Comparison of ENCODE assay signal across 8 cellular contexts in the genomic region with DNA sequence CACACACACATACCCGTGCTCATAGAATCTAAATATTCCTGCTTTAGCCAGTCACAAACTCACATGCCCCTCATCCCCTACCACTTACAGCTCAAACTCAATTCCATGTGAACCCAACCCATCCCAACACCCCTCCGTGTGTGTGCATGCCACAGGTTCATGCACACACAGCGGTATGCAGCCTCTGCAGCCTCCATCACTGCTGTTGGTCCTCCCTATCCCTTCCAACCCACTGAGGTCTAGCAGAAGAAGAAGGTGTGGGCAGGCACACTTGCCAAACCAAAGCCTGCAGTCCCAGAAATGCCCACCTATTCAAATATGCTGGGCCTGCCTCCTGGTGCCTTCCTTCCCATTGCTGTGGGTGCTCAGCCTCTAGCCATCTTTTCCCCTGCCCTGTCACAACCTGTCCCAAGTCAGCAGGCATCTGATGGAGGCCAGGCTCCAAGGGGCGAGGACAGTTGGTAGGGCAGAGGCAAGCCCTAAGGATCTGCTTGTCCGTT. TPM values are rescaled to one million over a fixed set of nuclear protein-coding genes. Genes with fewer than 3 reads are reported as not detected.
DNase-seq lines count a peak whose midpoint lies in the region; ATAC-seq, FAIRE-seq and TF ChIP-seq lines count a peak whose summit lies in the region.

No MANE protein-coding gene starts in this region.

- H3K9me3 ChIP-seq in Peyer's patch (no peaks in the 10 kb centered on the region), iPS-15b (ENCODE audit: control insufficient read depth, insufficient read depth, low read length) (no peaks in the 10 kb centered on the region), suprapubic skin (no peaks in the 10 kb centered on the region), uterus (no peaks in the 10 kb centered on the region)

- peaks cover 91% of the 10 kb centered on the region for H3K4me1 Mint-ChIP-seq in activated CD8-positive, alpha-beta memory T cell treated with anti-CD3 and anti-CD28 coated beads, Interleukin-2, amount 10 ng/mL, durations not matched to agents 7 days and 5 days

- intact Hi-C loops in uterus (cut with DNase I; ENCODE audit: low total_unique reads), result no loop called here

- no peaks in the 10 kb centered on the region for H3K27me3 Mint-ChIP-seq in activated CD8-positive, alpha-beta memory T cell treated with anti-CD3 and anti-CD28 coated beads, Interleukin-2, amount 10 ng/mL, durations not matched to agents 7 days and 5 days

- CTCF ChIA-PET in activated CD8-positive, alpha-beta memory T cell treated with anti-CD3 and anti-CD28 coated beads, Interleukin-2, amount 10 ng/mL, durations not matched to agents 7 days and 5 days (lab: Charles Lee), result interaction anchor here (0.9 to 2.1 kb wide), 9 partner anchors 9 to 166 kb away, joined by 3 to 13 read pairs (median 5); a partner anchor contains a TSS

- TF ChIP-seq CTCF in Peyer's patch (IDR thresholded peaks at IDR 0.05), result no peak
- TF ChIP-seq CTCF in suprapubic skin (IDR thresholded peaks at IDR 0.05), result no peak
- no peak for TF ChIP-seq CTCF in uterus (IDR thresholded peaks at IDR 0.05)

- no peak for TF ChIP-seq EP300 in suprapubic skin (IDR thresholded peaks at IDR 0.05)

- H3K36me3 ChIP-seq in Peyer's patch, result peaks cover 0 to 30% (median 0%) of the 10 kb centered on the region in 3 donors
- H3K36me3 ChIP-seq in iPS-15b (ENCODE audit: control insufficient read depth, insufficient read depth, low read length), result peaks cover 88% of the 10 kb centered on the region
- H3K36me3 ChIP-seq in suprapubic skin, result peaks cover 35% of the 10 kb centered on the region
- H3K36me3 ChIP-seq in uterus, result no peaks in the 10 kb centered on the region

- H3K27ac Mint-ChIP-seq in activated CD8-positive, alpha-beta memory T cell treated with anti-CD3 and anti-CD28 coated beads, Interleukin-2, amount 10 ng/mL, durations not matched to agents 7 days and 5 days, result peak overlapping the region; percentile 96

- ATAC-seq in activated CD8-positive, alpha-beta memory T cell treated with anti-CD3 and anti-CD28 coated beads, Interleukin-2, amount 10 ng/mL, durations not matched to agents 7 days and 5 days, result peak; percentile 14

- peak overlapping the region; percentile 54 for H3K9ac ChIP-seq in iPS-15b (ENCODE audit: low read depth, low read length)

- peak overlapping the region in 1 of 4 donors; percentile 23 for H3K4me3 ChIP-seq in Peyer's patch
- no peak overlapping the region for H3K4me3 ChIP-seq in iPS-15b (ENCODE audit: low read depth, low read length)
- no peak overlapping the region for H3K4me3 ChIP-seq in suprapubic skin
- no peak overlapping the region for H3K4me3 ChIP-seq in uterus

- WGBS in suprapubic skin, result 45% methylated on average over 5 of the region's 5 CpGs

- H3K4me1 ChIP-seq in Peyer's patch (peaks cover 0 to 55% (median 51%) of the 10 kb centered on the region in 4 donors), iPS-15b (ENCODE audit: control insufficient read depth, insufficient read depth, low read length) (peaks cover 3% of the 10 kb centered on the region), suprapubic skin (peaks cover 68% of the 10 kb centered on the region), uterus (peaks cover 0 to 5% of the 10 kb centered on the region in 2 donors)

- DNase-seq in activated CD8-positive, alpha-beta memory T cell treated with anti-CD3 and anti-CD28 coated beads, Interleukin-2, amount 10 ng/mL, durations not matched to agents 7 days and 5 days, result no peak
- no peak for DNase-seq in activated CD8-positive, alpha-beta memory T cell treated with anti-CD3 and anti-CD28 coated beads, Interleukin-2, amount 50 U/mL, for 4 hours
- DNase-seq in Peyer's patch (peak; percentile 16 to 44 (median 43)), suprapubic skin (ENCODE audit: low spot score in 2 of 2) (peak in 1 of 2 donors; percentile 54), GM19240 (ENCODE audit: insufficient read length, low spot score) (no peak), frontal cortex (ENCODE audit: low spot score in 2 of 2) (no peak), uterus (no peak)

- no peak for TF ChIP-seq POLR2A in Peyer's patch (IDR thresholded peaks at IDR 0.05)
- TF ChIP-seq POLR2A in suprapubic skin (IDR thresholded peaks at IDR 0.05), result no peak
- TF ChIP-seq POLR2A in uterus (IDR thresholded peaks at IDR 0.05), result no peak

- H3K27me3 ChIP-seq in Peyer's patch, result no peaks in the 10 kb centered on the region
- H3K27me3 ChIP-seq in iPS-15b (ENCODE audit: control insufficient read depth, insufficient read depth, low read length), result no peaks in the 10 kb centered on the region
- H3K27me3 ChIP-seq in suprapubic skin, result no peaks in the 10 kb centered on the region
- H3K27me3 ChIP-seq in uterus, result no peaks in the 10 kb centered on the region

- peaks cover 67% of the 10 kb centered on the region for H3K36me3 Mint-ChIP-seq in activated CD8-positive, alpha-beta memory T cell treated with anti-CD3 and anti-CD28 coated beads, Interleukin-2, amount 10 ng/mL, durations not matched to agents 7 days and 5 days

- H3K27ac ChIP-seq in Peyer's patch (peak overlapping the region; percentile 69 to 87 (median 72)), suprapubic skin (peak overlapping the region; percentile 75), uterus (no peak overlapping the region)

- H3K4me3 Mint-ChIP-seq in activated CD8-positive, alpha-beta memory T cell treated with anti-CD3 and anti-CD28 coated beads, Interleukin-2, amount 10 ng/mL, durations not matched to agents 7 days and 5 days, result peak overlapping the region; percentile 67

- no peak for FAIRE-seq in frontal cortex (lab: Jason Lieb, UNC)

- H3K9me3 Mint-ChIP-seq in activated CD8-positive, alpha-beta memory T cell treated with anti-CD3 and anti-CD28 coated beads, Interleukin-2, amount 10 ng/mL, durations not matched to agents 7 days and 5 days (ENCODE audit: low read depth), result no peaks in the 10 kb centered on the region

RNA-seq across cellular contexts. Expression of a gene that starts 26.2 kb away (rescaled TPM):
- total RNA-seq in activated CD8-positive, alpha-beta memory T cell treated with anti-CD3 and anti-CD28 coated beads, Interleukin-2, amount 10 ng/mL, durations not matched to agents 7 days and 5 days, result 100 to 1,000 TPM; 113 to 140 TPM
- total RNA-seq in Peyer's patch, result 10 to 100 TPM; 15.7 to 35.7 (median 32.3) TPM
- total RNA-seq in suprapubic skin, result 1,000 to 10,000 TPM in 1 of 4 donors, 100 to 1,000 TPM in 3; 466 to 1,239 (median 686) TPM
- total RNA-seq in frontal cortex, result 28.1 TPM
- 10 to 100 TPM in 3 of 4 donors, 1 to 10 TPM in 1; 4.6 to 76.2 (median 28.2) TPM for total RNA-seq in uterus

Comparison
In these comparisons a context has a peak if more than half of its experiments do, and no peak if none do; other contexts are left out.
1. DNase-seq: peak in Peyer's patch (3 of 3); none in activated CD8-positive, alpha-beta memory T cell treated with anti-CD3 and anti-CD28 coated beads, Interleukin-2, amount 10 ng/mL, durations not matched to agents 7 days and 5 days (single experiment), activated CD8-positive, alpha-beta memory T cell treated with anti-CD3 and anti-CD28 coated beads, Interleukin-2, amount 50 U/mL, for 4 hours (single experiment), GM19240 (single experiment), frontal cortex (0 of 2) and uterus (0 of 2).
2. H3K27ac ChIP-seq: peak in Peyer's patch (4 of 4) and suprapubic skin (single experiment); none in uterus (0 of 2).